22 cellular contexts compared by ENCODE assay signal in the genomic region with DNA sequence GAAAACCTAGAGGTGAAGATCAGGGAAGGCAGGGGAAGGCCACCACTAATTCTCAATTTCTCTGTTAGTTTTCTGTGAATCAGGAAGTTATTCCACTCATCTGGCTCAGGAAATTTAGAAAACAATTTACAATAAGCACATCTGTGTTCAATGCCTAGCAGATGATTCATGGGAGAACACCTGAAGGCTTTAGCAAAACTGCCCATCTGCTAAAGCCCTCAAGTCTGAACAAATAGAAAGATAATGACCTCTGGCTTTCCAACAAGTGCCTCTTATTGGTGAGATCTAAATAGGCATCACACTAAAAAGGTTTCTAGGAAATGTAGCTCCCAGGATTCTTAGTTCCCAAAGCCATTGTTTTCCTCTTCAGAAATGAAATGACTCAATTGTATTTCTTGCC.
"Had no signal": no experiment of that assay in that cellular context is flagged by ENCODE, and none has a peak within 500 bp of the region (broad histone marks: within the 10 kb centered on the region; RNA-seq: fewer than 3 reads in every experiment).

No MANE protein-coding gene starts in this region.

- H3K4me3 ChIP-seq: ascending aorta, body of pancreas, cardiac muscle cell, SJCRH30 had no signal

- ATAC-seq: activated naive CD4-positive, alpha-beta T cell treated with anti-CD3 and anti-CD28 coated beads, Interleukin-2, amount 50 U/mL, for 72 hours; activated naive CD8-positive, alpha-beta T cell treated with anti-CD3 and anti-CD28 coated beads, Interleukin-2, amount 50 U/mL, for 24 hours; activated T-cell treated with anti-CD3 and anti-CD28 coated beads, Interleukin-2, amount 50 U/mL, for 4 hours; body of pancreas had no signal

- DNase-seq: activated CD4-positive, alpha-beta memory T cell treated with anti-CD3 and anti-CD28 coated beads for 36 hours; activated CD4-positive, alpha-beta T cell treated with anti-CD3 and anti-CD28 coated beads, Interleukin-2, amount 10 ng/mL, durations not matched to agents 7 days and 5 days; activated CD4-positive, CD25-positive, alpha-beta regulatory T cell; activated CD8-positive, alpha-beta memory T cell treated with anti-CD3 and anti-CD28 coated beads for 24 hours; activated effector memory CD4-positive, alpha-beta T cell treated with anti-CD3 and anti-CD28 coated beads, Interleukin-2, amount 50 U/mL, for 16 hours; activated naive CD4-positive, alpha-beta T cell treated with Interleukin-2 at 50 U/mL for 16 hours; activated naive CD8-positive, alpha-beta T cell treated with anti-CD3 and anti-CD28 coated beads, Interleukin-2, amount 50 U/mL, for 24 hours; activated T-cell treated with anti-CD3 and anti-CD28 coated beads, Interleukin-2, amount 50 U/mL, for 4 hours; amniotic stem cell; body of pancreas; KG1; NCI-H1048; NCI-H1930; NCI-H526 treated with DMSO at 0.1 percent for 48 hours; Right ventricle myocardium superior; RPMI8226; SJCRH30; SK-N-SH; T-helper 1 cell had no signal
